8 cellular contexts compared by ENCODE assay signal in genomic region chr7:1758417-1758858, GRCh38.
DNase-seq lines count a peak whose midpoint lies in the region; ATAC-seq and TF ChIP-seq lines count a peak whose summit lies in the region.

No MANE protein-coding gene starts in this region.

- no peaks in the 10 kb centered on the region for H3K9me3 Mint-ChIP-seq in Caco-2 (ENCODE audit: unreplicated experiment)

- H3K4me3 Mint-ChIP-seq in Caco-2 (ENCODE audit: unreplicated experiment): no peak overlapping the region

- no peaks in the 10 kb centered on the region for H3K79me2 ChIP-seq in SU-DHL-6 (ENCODE audit: insufficient read depth, low read length)

- no peak overlapping the region for H2AFZ ChIP-seq in SU-DHL-6 (ENCODE audit: low read depth, low read length, severe bottlenecking)

- H3K36me3 ChIP-seq in Caco-2 (ENCODE audit: control insufficient read depth, insufficient read depth, low read length): no peaks in the 10 kb centered on the region
- H3K36me3 ChIP-seq in SU-DHL-6 (ENCODE audit: low read length): no peaks in the 10 kb centered on the region

- intact Hi-C loops in Caco-2 (cut with micrococcal nuclease; ENCODE audit: unreplicated experiment): loop anchor here (1.0 to 5.0 kb wide), 2 partner anchors 94 to 181 kb away; no protein-coding TSS in a partner anchor
- intact Hi-C loops in cardiac septum (cut with DNase I): loop anchor here (2.0 to 5.0 kb wide), 2 partner anchors 94 to 181 kb away; no protein-coding TSS in a partner anchor

- H3K4me1 Mint-ChIP-seq in Caco-2 (ENCODE audit: low read depth, unreplicated experiment): no peaks in the 10 kb centered on the region

- H4K20me1 ChIP-seq in SU-DHL-6 (ENCODE audit: low read depth, low read length): no peaks in the 10 kb centered on the region

- H3K4me3 ChIP-seq in Caco-2 (ENCODE audit: low read depth, low read length) (no peak overlapping the region), SU-DHL-6 (ENCODE audit: insufficient read depth, low read length, poor library complexity, severe bottlenecking) (no peak overlapping the region)

- H3F3A ChIP-seq in SU-DHL-6 (ENCODE audit: insufficient read depth): 0 out of 2 replicates have a peak, but pooled peaks cover 1% of the 10 kb centered on the region

- CTCF ChIA-PET in Caco-2 (lab: Charles Lee): interaction anchor here (0.6 to 0.7 kb wide), 5 partner anchors 12 to 94 kb away, joined by 3 to 4 read pairs (median 3); no protein-coding TSS in a partner anchor

- no peaks in the 10 kb centered on the region for H3K27me3 Mint-ChIP-seq in Caco-2 (ENCODE audit: insufficient read depth, unreplicated experiment)

- H3K27me3 ChIP-seq in Caco-2 (replicated peaks; ENCODE audit: control insufficient read depth, insufficient read depth, low read length) (no peaks in the 10 kb centered on the region), SU-DHL-6 (ENCODE audit: low read length) (no peaks in the 10 kb centered on the region)

- ATAC-seq in HG03521 (IDR thresholded peaks at IDR 0.05; ENCODE audit: unreplicated experiment): no peak

- H3K9me3 ChIP-seq in Caco-2 (peaks cover 7% of the 10 kb centered on the region), SU-DHL-6 (ENCODE audit: insufficient read depth, low read length) (no peaks in the 10 kb centered on the region)

- DNase-seq in Caco-2 (peak in 1 of 2 experiments; percentile 48), HCEC 1CT (peak; percentile 3), cardiac septum (ENCODE audit: low spot score) (peak; percentile 80), amniotic stem cell (lab: John Stamatoyannopoulos, UW) (no peak)
- peak; percentile 23 for DNase-seq in stimulated activated CD4-positive, alpha-beta T cell treated with anti-CD3 and anti-CD28 coated beads, Interleukin-2, amount 100 ng/mL, for 4 hours (ENCODE audit: low read depth)
- no peak for DNase-seq in activated CD4-positive, CD25-positive, alpha-beta regulatory T cell (lab: John Stamatoyannopoulos, UW)

- H3K4me2 ChIP-seq in SU-DHL-6 (ENCODE audit: low read depth, low read length, poor library complexity, severe bottlenecking): no peak overlapping the region

- no peaks in the 10 kb centered on the region for H3K9me2 ChIP-seq in SU-DHL-6 (replicated peaks; ENCODE audit: insufficient read depth, low read length)

- no TSS peak for BruUV-seq in Caco-2 (replicated peaks; lab: Mats Ljungman, UMichigan)

- no peaks in the 10 kb centered on the region for H3K36me3 Mint-ChIP-seq in Caco-2 (ENCODE audit: insufficient read depth, unreplicated experiment)

- POLR2A ChIA-PET in Caco-2 (lab: Charles Lee): no interaction called here

- TF ChIP-seq CTCF in Caco-2 (IDR thresholded peaks at IDR 0.05; ENCODE audit: insufficient read depth in 1 of 2, low read depth in 1 of 2, low read length in 1 of 2, severe bottlenecking in 1 of 2, unreplicated experiment in 1 of 2) (peak; percentile 37 to 77), SU-DHL-6 (IDR thresholded peaks at IDR 0.05; ENCODE audit: insufficient read depth, low read length, poor library complexity, severe bottlenecking) (peak; percentile 55)

- no peak overlapping the region for H3K9ac ChIP-seq in SU-DHL-6 (ENCODE audit: low read length)

- no peak overlapping the region for H3K27ac ChIP-seq in SU-DHL-6 (ENCODE audit: low read depth, low read length)

- H3K4me1 ChIP-seq in Caco-2: peaks cover 7% of the 10 kb centered on the region; the same call in 1 of the 2 replicates

- H3K27ac Mint-ChIP-seq in Caco-2 (ENCODE audit: unreplicated experiment): no peak overlapping the region

Comparison
In these comparisons a context has a peak if more than half of its experiments do, and no peak if none do; other contexts are left out.
1. DNase-seq: peak in HCEC 1CT (single experiment), cardiac septum (single experiment) and stimulated activated CD4-positive, alpha-beta T cell treated with anti-CD3 and anti-CD28 coated beads, Interleukin-2, amount 100 ng/mL, for 4 hours (single experiment); none in amniotic stem cell (single experiment) and activated CD4-positive, CD25-positive, alpha-beta regulatory T cell (0 of 4).